ENCODE assay signal across 26 cellular contexts in the genomic region with DNA sequence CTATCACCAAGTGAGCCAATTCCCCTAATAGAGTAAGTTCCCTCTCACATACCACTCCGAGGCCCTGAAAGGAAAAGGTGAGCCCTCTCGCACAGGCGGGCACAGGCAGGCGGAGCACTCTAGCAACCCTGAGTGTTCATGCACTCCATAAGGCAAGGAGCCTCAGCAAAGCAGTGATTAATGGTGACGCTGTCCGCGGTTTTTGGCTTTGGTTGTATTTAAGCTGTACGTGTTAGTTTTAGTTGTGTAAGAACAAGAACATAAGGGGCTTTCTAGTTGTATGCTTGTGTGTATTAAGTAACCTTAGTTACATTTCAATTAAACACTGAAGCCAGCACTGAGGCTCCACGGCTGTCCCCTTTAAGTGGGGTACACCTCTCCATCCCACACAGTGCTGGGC. TPM values are rescaled to one million over a fixed set of nuclear protein-coding genes. Genes with fewer than 3 reads are reported as not detected.
DNase-seq lines count a peak whose midpoint lies in the region; ATAC-seq and TF ChIP-seq lines count a peak whose summit lies in the region.
"Had no signal": no experiment of that assay in that cellular context is flagged by ENCODE, and none has a peak within 500 bp of the region (broad histone marks: within the 10 kb centered on the region; RNA-seq: fewer than 3 reads in every experiment).

No MANE protein-coding gene starts in this region.

- H3K4me3 ChIP-seq in esophagus muscularis mucosa (no peak overlapping the region), HAP-1 (no peak overlapping the region)
- H3K4me3 ChIP-seq: A549, BLaER1, lung, pancreas had no signal

- H3K9me3 ChIP-seq in esophagus muscularis mucosa (no peaks in the 10 kb centered on the region), HAP-1 (no peaks in the 10 kb centered on the region)
- H3K9me3 ChIP-seq: A549, BLaER1, pancreas had no signal

- H3K27ac Mint-ChIP-seq in nephron = peak overlapping the region; percentile 31 to 80 (median 71)
- H3K27ac Mint-ChIP-seq: activated CD8-positive, alpha-beta T cell treated with anti-CD3 and anti-CD28 coated beads for 36 hours; activated naive CD4-positive, alpha-beta T cell treated with anti-CD3 and anti-CD28 coated beads, Interleukin-2, amount 50 U/mL, for 24 hours; T-helper 1 cell treated with Interleukin-12 subunit alpha and Interleukin-12 subunit beta and Interleukin-4 antibody, amounts not matched to agents 30 μg/mL and 1 μg/mL, for 36 hours had no signal

- H3K4me1 ChIP-seq in esophagus muscularis mucosa (peaks cover 43 to 94% (median 83%) of the 10 kb centered on the region in 4 donors), HAP-1 (no peaks in the 10 kb centered on the region)
- H3K4me1 ChIP-seq: A549 had no signal

- no peaks in the 10 kb centered on the region for H3K9me3 Mint-ChIP-seq in nephron
- H3K9me3 Mint-ChIP-seq: activated CD8-positive, alpha-beta T cell treated with anti-CD3 and anti-CD28 coated beads for 36 hours; activated naive CD4-positive, alpha-beta T cell treated with anti-CD3 and anti-CD28 coated beads, Interleukin-2, amount 50 U/mL, for 24 hours; activated T-cell treated with anti-CD3 and anti-CD28 coated beads, Interleukin-2, amount 50 U/mL, for 4 hours; stimulated activated naive CD8-positive, alpha-beta T cell treated with anti-CD3 and anti-CD28 coated beads, Interleukin-15, amount 100 ng/mL, for 72 hours; T-helper 1 cell treated with Interleukin-12 subunit alpha and Interleukin-12 subunit beta and Interleukin-4 antibody, amounts not matched to agents 30 μg/mL and 1 μg/mL, for 36 hours had no signal

- intact Hi-C loops in cardiac septum (cut with DNase I) (loop anchor here (2.0 to 5.0 kb wide), 2 partner anchors 15 to 66 kb away; no protein-coding TSS in a partner anchor), Right ventricle myocardium inferior (cut with DNase I) (no loop called here), esophagus muscularis mucosa (cut with DNase I) (no loop called here)

- H3K27me3 Mint-ChIP-seq in nephron (ENCODE audit: low read depth) = no peaks in the 10 kb centered on the region
- H3K27me3 Mint-ChIP-seq: activated CD8-positive, alpha-beta T cell treated with anti-CD3 and anti-CD28 coated beads for 36 hours; activated naive CD4-positive, alpha-beta T cell treated with anti-CD3 and anti-CD28 coated beads, Interleukin-2, amount 50 U/mL, for 24 hours; stimulated activated naive CD8-positive, alpha-beta T cell treated with anti-CD3 and anti-CD28 coated beads, Interleukin-15, amount 100 ng/mL, for 72 hours had no signal

- 52% methylated on average over 7 of the region's 9 CpGs for WGBS in esophagus muscularis mucosa

- DNase-seq in cardiac septum (ENCODE audit: low spot score) (peak; percentile 63), Right ventricle myocardium inferior (ENCODE audit: missing footprints) (no peak), esophagus muscularis mucosa (ENCODE audit: extremely low spot score) (no peak), D341Med (ENCODE audit: low spot score) (no peak), HAP-1 (ENCODE audit: low spot score in 2 of 2) (no peak)
- DNase-seq in activated CD4-positive, CD25-positive, alpha-beta regulatory T cell treated with anti-CD3 and anti-CD28 coated beads, Interleukin-2, amount 50 U/mL, for 72 hours = no peak
- DNase-seq: activated CD8-positive, alpha-beta T cell treated with anti-CD3 and anti-CD28 coated beads for 36 hours; activated T-cell treated with anti-CD3 and anti-CD28 coated beads, Interleukin-2, amount 50 U/mL, for 4 hours; brain microvascular endothelial cell; dermis blood vessel endothelial cell; head of caudate nucleus; NCI-H1105; NCI-H2107; NCI-H526 treated with DMSO at 0.1 percent for 48 hours; SIG-M5; stimulated activated CD4-positive, alpha-beta T cell treated with anti-CD3 and anti-CD28 coated beads, Interleukin-2, amount 100 ng/mL, for 48 hours; stimulated activated naive CD8-positive, alpha-beta T cell treated with anti-CD3 and anti-CD28 coated beads, Interleukin-15, amount 100 ng/mL, for 72 hours had no signal

- peak overlapping the region; percentile 42 to 83 (median 76) for H3K27ac ChIP-seq in esophagus muscularis mucosa (replicated peaks in 1 of 4)
- H3K27ac ChIP-seq: A549, BLaER1, brain microvascular endothelial cell, epithelial cell of prostate had no signal

- H3K4me3 Mint-ChIP-seq in nephron = no peak overlapping the region
- H3K4me3 Mint-ChIP-seq: activated CD8-positive, alpha-beta T cell treated with anti-CD3 and anti-CD28 coated beads for 36 hours; activated naive CD4-positive, alpha-beta T cell treated with anti-CD3 and anti-CD28 coated beads, Interleukin-2, amount 50 U/mL, for 24 hours; activated T-cell treated with anti-CD3 and anti-CD28 coated beads, Interleukin-2, amount 50 U/mL, for 4 hours; stimulated activated naive CD8-positive, alpha-beta T cell treated with anti-CD3 and anti-CD28 coated beads, Interleukin-15, amount 100 ng/mL, for 72 hours; T-helper 1 cell treated with Interleukin-12 subunit alpha and Interleukin-12 subunit beta and Interleukin-4 antibody, amounts not matched to agents 30 μg/mL and 1 μg/mL, for 36 hours had no signal

- H3K36me3 Mint-ChIP-seq in nephron (ENCODE audit: low read depth) = peaks cover 12% of the 10 kb centered on the region

- no peak for ATAC-seq in Right ventricle myocardium inferior
- ATAC-seq in HG03045 (IDR thresholded peaks at IDR 0.05; ENCODE audit: unreplicated experiment) = no peak
- ATAC-seq: A549; activated CD8-positive, alpha-beta T cell treated with anti-CD3 and anti-CD28 coated beads for 36 hours; activated T-cell treated with anti-CD3 and anti-CD28 coated beads, Interleukin-2, amount 50 U/mL, for 4 hours; stimulated activated naive CD8-positive, alpha-beta T cell treated with anti-CD3 and anti-CD28 coated beads, Interleukin-15, amount 100 ng/mL, for 72 hours had no signal

- TF ChIP-seq CTCF in esophagus muscularis mucosa (IDR thresholded peaks at IDR 0.05) (no peak), nephron (IDR thresholded peaks at IDR 0.05; ENCODE audit: unreplicated experiment in 3 of 3) (no peak)

- H3K4me1 Mint-ChIP-seq in nephron = peaks cover 38% of the 10 kb centered on the region
- H3K4me1 Mint-ChIP-seq: activated naive CD4-positive, alpha-beta T cell treated with anti-CD3 and anti-CD28 coated beads, Interleukin-2, amount 50 U/mL, for 24 hours had no signal

- in situ Hi-C loops in HAP-1 (cut with MboI; ENCODE audit: low sequenced_read_pairs) = no loop called here

- H3K36me3 ChIP-seq in esophagus muscularis mucosa (peaks cover 0 to 30% (median 7%) of the 10 kb centered on the region in 4 donors), HAP-1 (replicated peaks) (peaks cover 39% of the 10 kb centered on the region)
- H3K36me3 ChIP-seq: brain microvascular endothelial cell, pancreas had no signal

- no peak for TF ChIP-seq EP300 in esophagus muscularis mucosa (IDR thresholded peaks at IDR 0.05)

- H3K27me3 ChIP-seq in esophagus muscularis mucosa (peaks cover 0 to 3% (median 0%) of the 10 kb centered on the region in 4 donors), HAP-1 (ENCODE audit: low read depth) (no peaks in the 10 kb centered on the region)
- H3K27me3 ChIP-seq: BLaER1, brain microvascular endothelial cell, pancreas had no signal

- TF ChIP-seq POLR2A in esophagus muscularis mucosa (IDR thresholded peaks at IDR 0.05; ENCODE audit: low read depth) = no peak

RNA-seq across cellular contexts. Expression of a gene that starts 33.1 kb away (rescaled TPM):
- total RNA-seq in cardiac septum = 5.1 TPM
- total RNA-seq in Right ventricle myocardium inferior = 4.5 TPM
- total RNA-seq in esophagus muscularis mucosa = 10 to 100 TPM; 10.8 to 24.4 (median 12.0) TPM
